16 cellular contexts compared by ENCODE assay signal in genomic region chr4:159284733-159285132, GRCh38.
"Had no signal": no experiment of that assay in that cellular context is flagged by ENCODE, and none has a peak within 500 bp of the region (broad histone marks: within the 10 kb centered on the region; RNA-seq: fewer than 3 reads in every experiment).

No MANE protein-coding gene starts in this region.

- H3K27me3 Mint-ChIP-seq: activated CD8-positive, alpha-beta T cell treated with anti-CD3 and anti-CD28 coated beads for 36 hours; activated naive CD8-positive, alpha-beta T cell treated with anti-CD3 and anti-CD28 coated beads, Interleukin-2, amount 50 U/mL, for 24 hours; naive thymus-derived CD4-positive, alpha-beta T cell had no signal

- H3K4me3 ChIP-seq: right atrium auricular region, spleen, upper lobe of left lung had no signal

- H3K4me3 Mint-ChIP-seq: activated CD8-positive, alpha-beta T cell treated with anti-CD3 and anti-CD28 coated beads for 36 hours; activated naive CD8-positive, alpha-beta T cell treated with anti-CD3 and anti-CD28 coated beads, Interleukin-2, amount 50 U/mL, for 24 hours; naive thymus-derived CD4-positive, alpha-beta T cell had no signal

- H3K9me3 Mint-ChIP-seq: activated CD8-positive, alpha-beta T cell treated with anti-CD3 and anti-CD28 coated beads for 36 hours; activated naive CD8-positive, alpha-beta T cell treated with anti-CD3 and anti-CD28 coated beads, Interleukin-2, amount 50 U/mL, for 24 hours had no signal

- H3K36me3 ChIP-seq: heart right ventricle, right atrium auricular region, upper lobe of left lung had no signal

- DNase-seq: activated CD8-positive, alpha-beta memory T cell treated with anti-CD3 and anti-CD28 coated beads, Interleukin-2, amount 50 U/mL, for 48 hours; activated CD8-positive, alpha-beta T cell treated with anti-CD3 and anti-CD28 coated beads for 36 hours; activated naive CD4-positive, alpha-beta T cell treated with Interleukin-2 at 50 U/mL for 16 hours; activated naive CD8-positive, alpha-beta T cell treated with anti-CD3 and anti-CD28 coated beads, Interleukin-2, amount 50 U/mL, for 24 hours; effector CD4-positive, alpha-beta T cell; heart right ventricle; midbrain; naive thymus-derived CD4-positive, alpha-beta T cell; nucleus accumbens; spleen; stimulated activated CD4-positive, alpha-beta T cell treated with anti-CD3 and anti-CD28 coated beads, Interleukin-2, amount 100 ng/mL, for 24 hours; stimulated activated naive CD4-positive, alpha-beta T cell; T-helper 9 cell; upper lobe of left lung had no signal

- H3K4me1 Mint-ChIP-seq: activated naive CD8-positive, alpha-beta T cell treated with anti-CD3 and anti-CD28 coated beads, Interleukin-2, amount 50 U/mL, for 24 hours had no signal

- ATAC-seq: activated CD8-positive, alpha-beta T cell treated with anti-CD3 and anti-CD28 coated beads for 36 hours; activated naive CD8-positive, alpha-beta T cell treated with anti-CD3 and anti-CD28 coated beads, Interleukin-2, amount 50 U/mL, for 24 hours; naive thymus-derived CD4-positive, alpha-beta T cell had no signal

- H3K9me3 ChIP-seq: heart right ventricle, right atrium auricular region, spleen, upper lobe of left lung had no signal

- H3K27me3 ChIP-seq: heart right ventricle, right atrium auricular region, spleen, upper lobe of left lung had no signal

- H3K27ac Mint-ChIP-seq: activated CD8-positive, alpha-beta T cell treated with anti-CD3 and anti-CD28 coated beads for 36 hours; activated naive CD8-positive, alpha-beta T cell treated with anti-CD3 and anti-CD28 coated beads, Interleukin-2, amount 50 U/mL, for 24 hours; naive thymus-derived CD4-positive, alpha-beta T cell had no signal

- H3K27ac ChIP-seq: coronary artery, right atrium auricular region, spleen, upper lobe of left lung had no signal
